Comparison of ENCODE assay signal across 9 cellular contexts in genomic region chr1:235093013-235093618, GRCh38. TPM values are rescaled to one million over a fixed set of nuclear protein-coding genes. Genes with fewer than 3 reads are reported as not detected.
DNase-seq lines count a peak whose midpoint lies in the region; ATAC-seq and TF ChIP-seq lines count a peak whose summit lies in the region.
"Had no signal": no experiment of that assay in that cellular context is flagged by ENCODE, and none has a peak within 500 bp of the region (broad histone marks: within the 10 kb centered on the region; RNA-seq: fewer than 3 reads in every experiment).

No MANE protein-coding gene starts in this region.

- H2AK5ac ChIP-seq in neuronal stem cell (ENCODE audit: low read depth, low read length) = peak overlapping the region; percentile 16

- H3K4me1 ChIP-seq in breast epithelium (peaks cover 0 to 7% of the 10 kb centered on the region in 2 donors), SJCRH30 (peaks cover 14% of the 10 kb centered on the region), gastroesophageal sphincter (peaks cover 4 to 32% (median 9%) of the 10 kb centered on the region in 3 donors), neuronal stem cell (ENCODE audit: control insufficient read depth in 2 of 2, insufficient read depth in 1 of 2, low read depth in 1 of 2, low read length in 2 of 2) (peaks cover 17 to 19% of the 10 kb centered on the region in 2 donors)
- H3K4me1 ChIP-seq: uterus had no signal

- H4K8ac ChIP-seq in neuronal stem cell (ENCODE audit: low read depth, low read length) = no peak overlapping the region

- peaks cover 6% of the 10 kb centered on the region for H3K4me1 Mint-ChIP-seq in MCF 10A (ENCODE audit: insufficient read depth, unreplicated experiment)
- peaks cover 21% of the 10 kb centered on the region for H3K4me1 Mint-ChIP-seq in stimulated activated effector memory CD8-positive, alpha-beta T cell treated with anti-CD3 and anti-CD28 coated beads, Interleukin-12 subunit alpha, Interleukin-12 subunit beta, amount 100 ng/mL, for 72 hours

- H3K9ac ChIP-seq in neuronal stem cell (ENCODE audit: low read depth, low read length, poor library complexity) = peak overlapping the region; percentile 10

- POLR2A ChIA-PET in MCF 10A (lab: Yijun Ruan, JAX) = interaction anchor here (0.6 to 1.1 kb wide), 8 partner anchors 9 to 695 kb away, joined by 3 to 6 read pairs (median 3); no protein-coding TSS in a partner anchor

- H2BK12ac ChIP-seq in neuronal stem cell (ENCODE audit: low read length) = peak overlapping the region; percentile 99

- no peaks in the 10 kb centered on the region for H3K79me1 ChIP-seq in neuronal stem cell (ENCODE audit: low read depth, low read length)

- H3K14ac ChIP-seq in neuronal stem cell (ENCODE audit: low read length) = peak overlapping the region; percentile 64

- BruUV-seq in MCF 10A (replicated peaks; lab: Mats Ljungman, UMichigan) = no TSS peak

- H3K18ac ChIP-seq in neuronal stem cell (ENCODE audit: low read length) = peak overlapping the region; percentile 82

- H2BK120ac ChIP-seq in neuronal stem cell (ENCODE audit: low read depth, low read length) = no peak overlapping the region

- H4K91ac ChIP-seq in neuronal stem cell (ENCODE audit: low read depth, low read length, poor library complexity) = peak overlapping the region; percentile 2

- DNase-seq in breast epithelium (ENCODE audit: low spot score in 2 of 2) = no peak
- DNase-seq in MCF 10A (ENCODE audit: unreplicated experiment) = no peak
- peak; percentile 87 to 93 for DNase-seq in SJCRH30
- DNase-seq in neuronal stem cell (ENCODE audit: low spot score) = no peak
- no peak for DNase-seq in OCI-M2 (lab: John Stamatoyannopoulos, UW; ENCODE audit: unreplicated experiment)
- DNase-seq in stimulated activated effector memory CD8-positive, alpha-beta T cell treated with anti-CD3 and anti-CD28 coated beads, Interleukin-12 subunit alpha, Interleukin-12 subunit beta, amount 100 ng/mL, for 72 hours (ENCODE audit: low spot score in 2 of 2) = no peak
- DNase-seq in effector CD4-positive, alpha-beta T cell = no peak

- CTCF ChIA-PET in MCF 10A (lab: Yijun Ruan, JAX) = interaction anchor here (0.6 to 13.2 kb wide), 42 partner anchors 9 to 1740 kb away, joined by 3 to 317 read pairs (median 4); no protein-coding TSS in a partner anchor

- intact Hi-C loops in breast epithelium (cut with DNase I; ENCODE audit: low total_unique reads) (no loop called here), MCF 10A (cut with micrococcal nuclease) (loop anchor here (1.0 kb wide), 2 partner anchors 324 to 690 kb away; no protein-coding TSS in a partner anchor)

- H3K9me3 ChIP-seq in breast epithelium = no peaks in the 10 kb centered on the region
- H3K9me3 ChIP-seq in SJCRH30 (replicated peaks) = no peaks in the 10 kb centered on the region
- H3K9me3 ChIP-seq in gastroesophageal sphincter = no peaks in the 10 kb centered on the region
- H3K9me3 ChIP-seq in neuronal stem cell (replicated peaks in 1 of 2; ENCODE audit: control insufficient read depth in 2 of 2, insufficient read depth in 1 of 2, low read depth in 1 of 2, low read length in 2 of 2) = peaks cover 0 to 1% of the 10 kb centered on the region in 2 donors
- H3K9me3 ChIP-seq: uterus had no signal

- no peaks in the 10 kb centered on the region for H3K9me3 Mint-ChIP-seq in MCF 10A (ENCODE audit: unreplicated experiment)
- no peaks in the 10 kb centered on the region for H3K9me3 Mint-ChIP-seq in stimulated activated effector memory CD8-positive, alpha-beta T cell treated with anti-CD3 and anti-CD28 coated beads, Interleukin-12 subunit alpha, Interleukin-12 subunit beta, amount 100 ng/mL, for 72 hours

- no peak overlapping the region for H3K4me3 Mint-ChIP-seq in MCF 10A (ENCODE audit: unreplicated experiment)
- no peak overlapping the region for H3K4me3 Mint-ChIP-seq in stimulated activated effector memory CD8-positive, alpha-beta T cell treated with anti-CD3 and anti-CD28 coated beads, Interleukin-12 subunit alpha, Interleukin-12 subunit beta, amount 100 ng/mL, for 72 hours

- H2BK5ac ChIP-seq in neuronal stem cell (ENCODE audit: low read length) = peak overlapping the region; percentile 0

- H3K4me3 ChIP-seq in breast epithelium = peak overlapping the region in 2 of 3 donors; percentile 25 to 36
- H3K4me3 ChIP-seq in SJCRH30 = peak overlapping the region; percentile 51
- peak overlapping the region in 1 of 2 donors; percentile 24 for H3K4me3 ChIP-seq in gastroesophageal sphincter
- peak overlapping the region in 1 of 2 donors; percentile 6 for H3K4me3 ChIP-seq in neuronal stem cell (ENCODE audit: low read length in 2 of 2)
- H3K4me3 ChIP-seq: uterus had no signal

- TF ChIP-seq CTCF in breast epithelium (IDR thresholded peaks at IDR 0.05) = no peak
- TF ChIP-seq CTCF in MCF 10A (IDR thresholded peaks at IDR 0.05; ENCODE audit: unreplicated experiment) = no peak
- TF ChIP-seq CTCF in gastroesophageal sphincter (IDR thresholded peaks at IDR 0.05) = peak in 2 of 4 experiments; percentile 17 to 18

- peak overlapping the region; percentile 43 for H3K4me2 ChIP-seq in neuronal stem cell (ENCODE audit: insufficient read depth, low read length, poor library complexity, severe bottlenecking)

- ATAC-seq in gastroesophageal sphincter = peak; percentile 50
- no peak for ATAC-seq in stimulated activated effector memory CD8-positive, alpha-beta T cell treated with anti-CD3 and anti-CD28 coated beads, Interleukin-12 subunit alpha, Interleukin-12 subunit beta, amount 100 ng/mL, for 72 hours

- H3K27me3 ChIP-seq in breast epithelium = no peaks in the 10 kb centered on the region
- H3K27me3 ChIP-seq in SJCRH30 = no peaks in the 10 kb centered on the region
- no peaks in the 10 kb centered on the region for H3K27me3 ChIP-seq in gastroesophageal sphincter
- H3K27me3 ChIP-seq in neuronal stem cell (ENCODE audit: control insufficient read depth in 3 of 3, insufficient read depth in 3 of 3, low read depth in 1 of 3, low read length in 3 of 3) = no peaks in the 10 kb centered on the region
- H3K27me3 ChIP-seq: uterus had no signal

- TF ChIP-seq EP300 in gastroesophageal sphincter (IDR thresholded peaks at IDR 0.05) = no peak

- H2AFZ ChIP-seq in neuronal stem cell (ENCODE audit: low read length) = peak overlapping the region; percentile 76

- no peak overlapping the region for H3K27ac Mint-ChIP-seq in MCF 10A (ENCODE audit: low read depth, unreplicated experiment)
- H3K27ac Mint-ChIP-seq in stimulated activated effector memory CD8-positive, alpha-beta T cell treated with anti-CD3 and anti-CD28 coated beads, Interleukin-12 subunit alpha, Interleukin-12 subunit beta, amount 100 ng/mL, for 72 hours = no peak overlapping the region

- H3K27me3 Mint-ChIP-seq in MCF 10A (ENCODE audit: insufficient read depth, unreplicated experiment) = no peaks in the 10 kb centered on the region

- H3K23ac ChIP-seq in neuronal stem cell (ENCODE audit: low read depth, low read length, poor library complexity) = peak overlapping the region; percentile 95

- H3K27ac ChIP-seq in breast epithelium = no peak overlapping the region
- peak overlapping the region; percentile 13; the same call in 1 of the 2 replicates for H3K27ac ChIP-seq in SJCRH30
- H3K27ac ChIP-seq in gastroesophageal sphincter = peak overlapping the region in 1 of 4 donors; percentile 44
- H3K27ac ChIP-seq in neuronal stem cell (replicated peaks; ENCODE audit: low read length) = no peak overlapping the region
- H3K27ac ChIP-seq: uterus had no signal

- H3K36me3 ChIP-seq in breast epithelium (no peaks in the 10 kb centered on the region), SJCRH30 (no peaks in the 10 kb centered on the region), gastroesophageal sphincter (no peaks in the 10 kb centered on the region), neuronal stem cell (replicated peaks in 1 of 2; ENCODE audit: control insufficient read depth in 2 of 2, insufficient read depth in 2 of 2, low read length in 2 of 2) (no peaks in the 10 kb centered on the region)
- H3K36me3 ChIP-seq: uterus had no signal

- 40 to 56% methylated on average over 2 to 14 of the region's 23 CpGs for WGBS in gastroesophageal sphincter (ENCODE audit: low coverage in 1 of 2), 2 donors
- WGBS in neuronal stem cell (ENCODE audit: extremely low coverage in 2 of 2, insufficient read length in 2 of 2, insufficient replicate concordance in 1 of 2), 2 donors = no CpG with 5 or more reads among the region's 23 CpGs

- peak overlapping the region; percentile 95 for H2BK15ac ChIP-seq in neuronal stem cell (ENCODE audit: low read length)

- H3K4ac ChIP-seq in neuronal stem cell (ENCODE audit: low read length) = no peak overlapping the region

- no peak for TF ChIP-seq POLR2A in breast epithelium (IDR thresholded peaks at IDR 0.05)
- no peak for TF ChIP-seq POLR2A in gastroesophageal sphincter (IDR thresholded peaks at IDR 0.05)

- H3K36me3 Mint-ChIP-seq in MCF 10A (ENCODE audit: insufficient read depth, unreplicated experiment) = no peaks in the 10 kb centered on the region
- H3K36me3 Mint-ChIP-seq in stimulated activated effector memory CD8-positive, alpha-beta T cell treated with anti-CD3 and anti-CD28 coated beads, Interleukin-12 subunit alpha, Interleukin-12 subunit beta, amount 100 ng/mL, for 72 hours = no peaks in the 10 kb centered on the region

RNA-seq across cellular contexts. Expression of gene TOMM20, which starts 35.5 kb away (rescaled TPM):
- total RNA-seq in breast epithelium (100 to 1,000 TPM; 112 to 153 (median 112) TPM), MCF 10A (2022) (309 and 339 TPM in 2 replicates), gastroesophageal sphincter (100 to 1,000 TPM in 2 of 4 donors, 10 to 100 TPM in 2; 57.8 to 111 (median 99.1) TPM)
- total RNA-seq in SJCRH30 (2014; rRNA removed; shearing (Covaris generic)) = 144 and 157 TPM in 2 replicates
- polyA plus RNA-seq in neuronal stem cell (2013, experiment 1 of 2) = 152 TPM
- polyA plus RNA-seq in neuronal stem cell (2013, experiment 2 of 2) = 156 TPM

Comparison
In these comparisons a context has a peak if more than half of its experiments do, and no peak if none do; other contexts are left out.
1. DNase-seq: peak in SJCRH30 (2 of 2); none in breast epithelium (0 of 2), MCF 10A (single experiment), neuronal stem cell (single experiment), OCI-M2 (single experiment), stimulated activated effector memory CD8-positive, alpha-beta T cell treated with anti-CD3 and anti-CD28 coated beads, Interleukin-12 subunit alpha, Interleukin-12 subunit beta, amount 100 ng/mL, for 72 hours (0 of 2) and effector CD4-positive, alpha-beta T cell (single experiment).